Comparison of ENCODE assay signal across 3 cellular contexts in the genomic region with DNA sequence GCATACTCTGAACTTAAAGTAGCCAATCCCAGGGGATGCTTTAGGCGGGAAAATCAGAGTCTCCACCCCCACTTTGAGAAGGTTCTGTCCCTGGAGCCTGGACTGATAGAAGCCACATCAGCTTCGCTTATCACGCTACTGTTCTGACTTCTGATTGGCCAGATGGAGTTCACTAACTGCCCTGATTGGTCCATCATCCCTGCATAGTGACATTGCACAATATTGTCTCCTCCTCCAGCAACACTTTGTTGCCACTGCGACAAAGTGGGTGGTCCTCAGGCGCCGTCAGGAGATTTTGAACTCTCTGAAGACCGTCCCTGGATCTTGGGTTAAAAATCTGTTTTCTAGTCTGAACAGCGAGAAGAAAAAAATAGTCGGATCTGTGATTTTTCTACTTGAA. TPM values are rescaled to one million over a fixed set of nuclear protein-coding genes. Genes with fewer than 3 reads are reported as not detected.
"Had no signal": no experiment of that assay in that cellular context is flagged by ENCODE, and none has a peak within 500 bp of the region (broad histone marks: within the 10 kb centered on the region; RNA-seq: fewer than 3 reads in every experiment).

A gene with protein sequence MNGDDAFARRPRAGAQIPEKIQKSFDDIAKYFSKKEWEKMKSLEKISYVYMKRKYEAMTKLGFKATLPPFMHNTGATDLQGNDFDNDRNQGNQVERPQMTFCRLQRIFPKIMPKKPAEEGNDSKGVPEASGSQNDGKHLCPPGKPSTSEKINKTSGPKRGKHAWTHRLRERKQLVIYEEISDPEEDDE (minus strand): TSS at position 101 of the 400 bp plus-strand sequence. CDS start 1,428 bp downstream, outside the sequence.

RNA-seq across cellular contexts. Expression of the gene that starts here (rescaled TPM):
- total RNA-seq: H4, H7, HFFc6 had no signal
